Comparison of ENCODE assay signal across 8 cellular contexts in the genomic region with DNA sequence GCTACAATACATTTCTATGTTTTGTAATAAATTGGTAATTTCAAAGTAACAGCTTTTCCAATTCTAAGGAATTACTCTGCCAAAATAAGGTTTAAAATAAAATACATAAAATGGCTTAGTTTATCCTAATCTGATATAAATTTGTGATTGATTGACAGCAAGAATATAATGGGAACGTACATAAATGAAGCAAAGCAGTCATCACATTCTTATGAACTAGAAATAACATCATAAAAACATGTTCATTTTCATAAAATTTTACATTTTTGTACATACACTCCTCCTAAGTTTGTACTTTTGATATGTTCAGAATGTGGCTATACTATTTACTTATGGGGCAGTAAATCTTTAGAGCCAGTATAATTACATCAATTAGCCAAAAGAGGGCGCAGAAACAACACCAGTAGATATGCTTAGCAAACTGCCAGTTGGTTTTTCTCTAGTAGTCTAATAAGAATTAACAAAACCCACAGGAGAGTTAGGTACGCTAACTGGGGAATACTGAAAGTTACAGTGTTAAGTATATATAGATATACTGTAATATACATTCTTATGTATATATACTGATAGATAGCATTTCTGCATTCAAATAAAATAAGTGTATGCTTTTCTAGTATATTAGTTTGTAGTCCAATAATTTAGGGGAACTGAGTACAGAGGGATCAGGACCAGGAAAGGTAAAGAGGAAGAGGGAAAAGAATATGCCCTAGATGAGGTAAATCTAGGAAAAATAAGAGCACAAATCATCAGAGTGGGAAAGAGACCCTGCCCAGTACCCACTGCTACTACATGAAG.
DNase-seq lines count a peak whose midpoint lies in the region.

No MANE protein-coding gene starts in this region.

- no peaks in the 10 kb centered on the region for H3K79me2 ChIP-seq in GM23248 (ENCODE audit: insufficient read depth)

- WGBS in GM23248 (ENCODE audit: low coverage in 1 of 2, low lambda C conversion rate in 2 of 2, missing lambda C conversion rate in 2 of 2), 2 experiments = 47 to 54% methylated on average over 3 of the region's 3 CpGs

- H3K4me2 ChIP-seq in GM23248 (ENCODE audit: unreplicated experiment) = no peak overlapping the region

- no peak overlapping the region for H3K9ac ChIP-seq in GM23248

- no peaks in the 10 kb centered on the region for H3K9me3 ChIP-seq in GM23248 (ENCODE audit: low read depth)

- H3K9me2 ChIP-seq in GM23248 (ENCODE audit: insufficient read depth) = no peaks in the 10 kb centered on the region

- H3F3A ChIP-seq in GM23248 (ENCODE audit: insufficient read depth) = no peaks in the 10 kb centered on the region

- no peaks in the 10 kb centered on the region for H3K36me3 ChIP-seq in GM23248 (ENCODE audit: low read depth)

- in situ Hi-C loops in GM23248 (cut with MboI) = loop anchor here (10.0 to 25.0 kb wide), 2 partner anchors 148 to 521 kb away; no protein-coding TSS in a partner anchor

- DNase-seq in NCI-H510A treated with DMSO at 0.1 percent for 48 hours (lab: John Stamatoyannopoulos, UW) (peak; percentile 71), NCI-H510A (lab: John Stamatoyannopoulos, UW) (no peak), GM23248 (peak; percentile 78), Kasumi-1 (lab: John Stamatoyannopoulos, UW) (peak; percentile 40 to 58), SK-N-DZ (ENCODE audit: low spot score) (peak; percentile 18), fibroblast of peridontal ligament (ENCODE audit: extremely low read depth) (peak; percentile 79), pons (ENCODE audit: low spot score) (peak; percentile 71)
- DNase-seq in activated effector memory CD4-positive, alpha-beta T cell treated with anti-CD3 and anti-CD28 coated beads, Interleukin-2, amount 50 U/mL, for 16 hours = no peak

- no peaks in the 10 kb centered on the region for H3K4me1 ChIP-seq in GM23248 (ENCODE audit: insufficient read depth)

- H2AFZ ChIP-seq in GM23248 = no peak overlapping the region

- H3K4me3 ChIP-seq in GM23248 = no peak overlapping the region

- no peaks in the 10 kb centered on the region for H4K20me1 ChIP-seq in GM23248 (ENCODE audit: insufficient read depth)

- H3K27me3 ChIP-seq in GM23248 (replicated peaks; ENCODE audit: insufficient read depth) = no peaks in the 10 kb centered on the region

- H3K27ac ChIP-seq in GM23248 = no peak overlapping the region

Comparison
In these comparisons a context has a peak if more than half of its experiments do, and no peak if none do; other contexts are left out.
1. DNase-seq: peak in NCI-H510A treated with DMSO at 0.1 percent for 48 hours (single experiment), GM23248 (single experiment), Kasumi-1 (2 of 2), SK-N-DZ (single experiment), fibroblast of peridontal ligament (single experiment) and pons (single experiment); none in NCI-H510A (single experiment) and activated effector memory CD4-positive, alpha-beta T cell treated with anti-CD3 and anti-CD28 coated beads, Interleukin-2, amount 50 U/mL, for 16 hours (single experiment).